Comparison of ENCODE assay signal across 1 cellular context in genomic region chr7:36153571-36154097, GRCh38.
TF ChIP-seq lines count a peak whose summit lies in the region.

No MANE protein-coding gene starts in this region.

TF ChIP-seq in HepG2, 621 proteins besides CTCF, POLR2A, EP300 and RAD21 (continued from another document and continues in another):
- TF ChIP-seq, protein P1, sequence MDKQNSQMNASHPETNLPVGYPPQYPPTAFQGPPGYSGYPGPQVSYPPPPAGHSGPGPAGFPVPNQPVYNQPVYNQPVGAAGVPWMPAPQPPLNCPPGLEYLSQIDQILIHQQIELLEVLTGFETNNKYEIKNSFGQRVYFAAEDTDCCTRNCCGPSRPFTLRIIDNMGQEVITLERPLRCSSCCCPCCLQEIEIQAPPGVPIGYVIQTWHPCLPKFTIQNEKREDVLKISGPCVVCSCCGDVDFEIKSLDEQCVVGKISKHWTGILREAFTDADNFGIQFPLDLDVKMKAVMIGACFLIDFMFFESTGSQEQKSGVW (CRISPR knock-in tag; IDR thresholded peaks at IDR 0.05; ENCODE audit: borderline replicate concordance), result no peak
- no peak for TF ChIP-seq ISL2 (CRISPR knock-in tag; IDR thresholded peaks at IDR 0.05)
- 0 out of 2 replicates have a peak, but pooled peaks have one; percentile 13 for TF ChIP-seq MED1 (CRISPR knock-in tag; IDR thresholded peaks at IDR 0.05)
- no peak for TF ChIP-seq TRIM24 (CRISPR knock-in tag; IDR thresholded peaks at IDR 0.05)
- no peak for TF ChIP-seq U2AF1 (optimal IDR thresholded peaks at IDR 0.05; ENCODE audit: low read depth, low read length)
- TF ChIP-seq RBM39 (IDR thresholded peaks at IDR 0.05; ENCODE audit: low read depth, low read length, poor library complexity, severe bottlenecking), result peak; percentile 6
- 0 out of 2 replicates have a peak, but pooled peaks have one; percentile 20 for TF ChIP-seq ZXDC (CRISPR knock-in tag; IDR thresholded peaks at IDR 0.05)
- peak; percentile 4; the same call in 1 of the 2 replicates for TF ChIP-seq KMT2A (CRISPR knock-in tag; IDR thresholded peaks at IDR 0.05)
- no peak for TF ChIP-seq MIXL1 (CRISPR knock-in tag; IDR thresholded peaks at IDR 0.05)
- no peak for TF ChIP-seq THAP11 (CRISPR knock-in tag; IDR thresholded peaks at IDR 0.05)
- TF ChIP-seq THRA (CRISPR knock-in tag; IDR thresholded peaks at IDR 0.05; ENCODE audit: borderline replicate concordance), result no peak
- peak; percentile 28; the same call in 1 of the 2 replicates for TF ChIP-seq PHF8 (CRISPR knock-in tag; IDR thresholded peaks at IDR 0.05)
- TF ChIP-seq XRCC5 (optimal IDR thresholded peaks at IDR 0.05; ENCODE audit: low read length), result no peak
- no peak for TF ChIP-seq IRX3 (CRISPR knock-in tag; IDR thresholded peaks at IDR 0.05; ENCODE audit: borderline replicate concordance, low read depth)
- TF ChIP-seq ZNF850 (CRISPR knock-in tag; conservative IDR thresholded peaks at IDR 0.05), result no peak
- TF ChIP-seq NFYB (CRISPR knock-in tag; IDR thresholded peaks at IDR 0.05), result no peak
- no peak for TF ChIP-seq ZNF142 (CRISPR knock-in tag; IDR thresholded peaks at IDR 0.05)
- no peak for TF ChIP-seq TCF7L2 (IDR thresholded peaks at IDR 0.05; ENCODE audit: low read depth, low read length)
- TF ChIP-seq ZNF713 (CRISPR knock-in tag; IDR thresholded peaks at IDR 0.05), result no peak
- TF ChIP-seq, protein P2, sequence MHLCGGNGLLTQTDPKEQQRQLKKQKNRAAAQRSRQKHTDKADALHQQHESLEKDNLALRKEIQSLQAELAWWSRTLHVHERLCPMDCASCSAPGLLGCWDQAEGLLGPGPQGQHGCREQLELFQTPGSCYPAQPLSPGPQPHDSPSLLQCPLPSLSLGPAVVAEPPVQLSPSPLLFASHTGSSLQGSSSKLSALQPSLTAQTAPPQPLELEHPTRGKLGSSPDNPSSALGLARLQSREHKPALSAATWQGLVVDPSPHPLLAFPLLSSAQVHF (CRISPR knock-in tag; IDR thresholded peaks at IDR 0.05), result no peak
- no peak for TF ChIP-seq HOXA7 (CRISPR knock-in tag; IDR thresholded peaks at IDR 0.05)
- TF ChIP-seq, protein P3, sequence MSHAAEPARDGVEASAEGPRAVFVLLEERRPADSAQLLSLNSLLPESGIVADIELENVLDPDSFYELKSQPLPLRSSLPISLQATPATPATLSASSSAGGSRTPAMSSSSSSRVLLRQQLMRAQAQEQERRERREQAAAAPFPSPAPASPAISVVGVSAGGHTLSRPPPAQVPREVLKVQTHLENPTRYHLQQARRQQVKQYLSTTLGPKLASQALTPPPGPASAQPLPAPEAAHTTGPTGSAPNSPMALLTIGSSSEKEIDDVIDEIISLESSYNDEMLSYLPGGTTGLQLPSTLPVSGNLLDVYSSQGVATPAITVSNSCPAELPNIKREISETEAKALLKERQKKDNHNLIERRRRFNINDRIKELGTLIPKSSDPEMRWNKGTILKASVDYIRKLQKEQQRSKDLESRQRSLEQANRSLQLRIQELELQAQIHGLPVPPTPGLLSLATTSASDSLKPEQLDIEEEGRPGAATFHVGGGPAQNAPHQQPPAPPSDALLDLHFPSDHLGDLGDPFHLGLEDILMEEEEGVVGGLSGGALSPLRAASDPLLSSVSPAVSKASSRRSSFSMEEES (CRISPR knock-in tag; IDR thresholded peaks at IDR 0.05), result no peak
- no peak for TF ChIP-seq MLX (CRISPR knock-in tag; IDR thresholded peaks at IDR 0.05)
- no peak for TF ChIP-seq ZNF354B (CRISPR knock-in tag; IDR thresholded peaks at IDR 0.05)
- no peak for TF ChIP-seq ARNTL (CRISPR knock-in tag; IDR thresholded peaks at IDR 0.05)
- TF ChIP-seq ZSCAN25 (CRISPR knock-in tag; IDR thresholded peaks at IDR 0.05), result no peak
- TF ChIP-seq ZNF251 (CRISPR knock-in tag; IDR thresholded peaks at IDR 0.05), result no peak
- TF ChIP-seq PPARG (CRISPR knock-in tag; conservative IDR thresholded peaks at IDR 0.05), result no peak
- TF ChIP-seq, protein P4, sequence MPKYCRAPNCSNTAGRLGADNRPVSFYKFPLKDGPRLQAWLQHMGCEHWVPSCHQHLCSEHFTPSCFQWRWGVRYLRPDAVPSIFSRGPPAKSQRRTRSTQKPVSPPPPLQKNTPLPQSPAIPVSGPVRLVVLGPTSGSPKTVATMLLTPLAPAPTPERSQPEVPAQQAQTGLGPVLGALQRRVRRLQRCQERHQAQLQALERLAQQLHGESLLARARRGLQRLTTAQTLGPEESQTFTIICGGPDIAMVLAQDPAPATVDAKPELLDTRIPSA (CRISPR knock-in tag; IDR thresholded peaks at IDR 0.05; ENCODE audit: borderline replicate concordance), result 0 out of 2 replicates have a peak, but pooled peaks have one; percentile 11
- TF ChIP-seq TRIM22 (IDR thresholded peaks at IDR 0.05), result no peak
- no peak for TF ChIP-seq JUND (CRISPR knock-in tag; IDR thresholded peaks at IDR 0.05)
- no peak for TF ChIP-seq IKZF1 (IDR thresholded peaks at IDR 0.05)
- TF ChIP-seq, protein P5, sequence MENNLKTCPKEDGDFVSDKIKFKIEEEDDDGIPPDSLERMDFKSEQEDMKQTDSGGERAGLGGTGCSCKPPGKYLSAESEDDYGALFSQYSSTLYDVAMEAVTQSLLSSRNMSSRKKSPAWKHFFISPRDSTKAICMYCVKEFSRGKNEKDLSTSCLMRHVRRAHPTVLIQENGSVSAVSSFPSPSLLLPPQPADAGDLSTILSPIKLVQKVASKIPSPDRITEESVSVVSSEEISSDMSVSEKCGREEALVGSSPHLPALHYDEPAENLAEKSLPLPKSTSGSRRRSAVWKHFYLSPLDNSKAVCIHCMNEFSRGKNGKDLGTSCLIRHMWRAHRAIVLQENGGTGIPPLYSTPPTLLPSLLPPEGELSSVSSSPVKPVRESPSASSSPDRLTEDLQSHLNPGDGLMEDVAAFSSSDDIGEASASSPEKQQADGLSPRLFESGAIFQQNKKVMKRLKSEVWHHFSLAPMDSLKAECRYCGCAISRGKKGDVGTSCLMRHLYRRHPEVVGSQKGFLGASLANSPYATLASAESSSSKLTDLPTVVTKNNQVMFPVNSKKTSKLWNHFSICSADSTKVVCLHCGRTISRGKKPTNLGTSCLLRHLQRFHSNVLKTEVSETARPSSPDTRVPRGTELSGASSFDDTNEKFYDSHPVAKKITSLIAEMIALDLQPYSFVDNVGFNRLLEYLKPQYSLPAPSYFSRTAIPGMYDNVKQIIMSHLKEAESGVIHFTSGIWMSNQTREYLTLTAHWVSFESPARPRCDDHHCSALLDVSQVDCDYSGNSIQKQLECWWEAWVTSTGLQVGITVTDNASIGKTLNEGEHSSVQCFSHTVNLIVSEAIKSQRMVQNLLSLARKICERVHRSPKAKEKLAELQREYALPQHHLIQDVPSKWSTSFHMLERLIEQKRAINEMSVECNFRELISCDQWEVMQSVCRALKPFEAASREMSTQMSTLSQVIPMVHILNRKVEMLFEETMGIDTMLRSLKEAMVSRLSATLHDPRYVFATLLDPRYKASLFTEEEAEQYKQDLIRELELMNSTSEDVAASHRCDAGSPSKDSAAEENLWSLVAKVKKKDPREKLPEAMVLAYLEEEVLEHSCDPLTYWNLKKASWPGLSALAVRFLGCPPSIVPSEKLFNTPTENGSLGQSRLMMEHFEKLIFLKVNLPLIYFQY (CRISPR knock-in tag; IDR thresholded peaks at IDR 0.05; ENCODE audit: borderline replicate concordance), result no peak
- no peak for TF ChIP-seq ZNF775 (CRISPR knock-in tag; IDR thresholded peaks at IDR 0.05; ENCODE audit: borderline replicate concordance)
- no peak for TF ChIP-seq CREBL2 (CRISPR knock-in tag; IDR thresholded peaks at IDR 0.05; ENCODE audit: borderline replicate concordance)
- 0 out of 2 replicates have a peak, but pooled peaks have one; percentile 53 for TF ChIP-seq CAMTA2 (CRISPR knock-in tag; IDR thresholded peaks at IDR 0.05; ENCODE audit: borderline replicate concordance)
- no peak for TF ChIP-seq CCDC6 (CRISPR knock-in tag; IDR thresholded peaks at IDR 0.05)
- TF ChIP-seq MEF2D (CRISPR knock-in tag; IDR thresholded peaks at IDR 0.05), result no peak
- TF ChIP-seq ZNF335 (CRISPR knock-in tag; IDR thresholded peaks at IDR 0.05), result no peak; the same call in 1 of the 2 replicates
